30 cellular contexts compared by ENCODE assay signal in the genomic region with DNA sequence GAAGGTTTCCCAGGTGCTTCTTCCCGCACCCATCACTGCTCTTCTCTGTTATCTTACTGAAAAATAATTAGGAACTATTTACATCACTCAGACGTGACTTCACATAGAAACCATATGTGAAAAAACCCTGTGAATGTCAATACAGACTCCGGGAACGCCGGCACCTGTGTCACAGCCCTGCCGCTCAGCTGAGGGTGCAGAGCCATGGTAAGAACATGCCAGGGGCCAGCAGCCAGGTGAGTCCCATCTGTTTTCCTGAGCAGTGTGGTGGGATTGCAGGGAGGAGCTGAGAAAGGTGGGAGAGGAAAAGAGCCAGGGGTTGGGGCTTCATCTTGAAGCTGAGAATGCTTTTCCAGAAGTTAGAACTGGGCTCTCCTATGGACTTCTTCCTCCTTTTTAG. TPM values are rescaled to one million over a fixed set of nuclear protein-coding genes. Genes with fewer than 3 reads are reported as not detected.
"Had no signal": no experiment of that assay in that cellular context is flagged by ENCODE, and none has a peak within 500 bp of the region (broad histone marks: within the 10 kb centered on the region; RNA-seq: fewer than 3 reads in every experiment).

No MANE protein-coding gene starts in this region.

- DNase-seq: islet precursor cell; kidney glomerular epithelial cell; left colon; mesendoderm; naive B cell; natural killer cell; nephron progenitor cell; occipital lobe; retina; small intestine; stimulated activated CD4-positive, alpha-beta T cell treated with anti-CD3 and anti-CD28 coated beads, Interleukin-4, amount 100 ng/mL, for 24 hours; stimulated activated naive CD4-positive, alpha-beta T cell; tibial artery; trophoblast cell; uterus had no signal

- H3K27me3 ChIP-seq: ovary had no signal

- H3K9me3 ChIP-seq: left lung, neutrophil, ovary, prostate gland, spleen, suprapubic skin, thoracic aorta, uterus had no signal

- H3K36me3 ChIP-seq: left lung, neural progenitor cell, neutrophil, ovary, prostate gland, suprapubic skin, tibial artery, uterus had no signal

- H2AFZ ChIP-seq: hepatocyte, neural progenitor cell had no signal

- H3K4me1 ChIP-seq: neural progenitor cell, prostate gland, uterus had no signal

- H3K27ac ChIP-seq: hepatocyte, left lung, neural progenitor cell, neutrophil, ovary, prostate gland, spleen, suprapubic skin, thoracic aorta, tibial artery, uterus had no signal

- H3K4me2 ChIP-seq: hepatocyte, neural progenitor cell had no signal

- ATAC-seq: left colon; left lung; natural killer cell; right cardiac atrium; sciatic nerve; stimulated activated effector memory CD8-positive, alpha-beta T cell treated with anti-CD3 and anti-CD28 coated beads, Interleukin-12 subunit alpha, Interleukin-12 subunit beta, amount 100 ng/mL, for 72 hours had no signal

- H3K79me2 ChIP-seq: hepatocyte had no signal

- H3K4me3 ChIP-seq: hepatocyte, left lung, lung, neural progenitor cell, ovary, prostate gland, spleen, suprapubic skin, thoracic aorta, tibial artery, uterus had no signal

RNA-seq across cellular contexts. Expression of a gene that starts 13.7 kb away (rescaled TPM):
- total RNA-seq: natural killer cell had no signal

RNA-seq across cellular contexts. Expression of a gene that starts 42.6 kb away (rescaled TPM):
- total RNA-seq: hepatocyte, mononuclear cell, spleen had no signal

RNA-seq across cellular contexts. Expression of a gene that starts 54.3 kb away (rescaled TPM):
- total RNA-seq: mononuclear cell, spleen, subcutaneous adipose tissue had no signal
